In genomic region chr4:107930821-107931774, GRCh38 we compare ENCODE assay signal across 8 cellular contexts. TPM values are rescaled to one million over a fixed set of nuclear protein-coding genes. Genes with fewer than 3 reads are reported as not detected.
DNase-seq lines count a peak whose midpoint lies in the region; ATAC-seq and TF ChIP-seq lines count a peak whose summit lies in the region.

TSS of gene CYP2U1 (plus strand) at chr4:107931549. CDS start at chr4:107931644, 95 bp downstream.

- H3K9me3 Mint-ChIP-seq in dendritic cell treated with granulocyte-macrophage colony-stimulating factor and Interleukin-4, amounts not matched to agents 40 ng/mL and 50 ng/mL, for 4 days: no peaks in the 10 kb centered on the region

- intact Hi-C loops in dendritic cell treated with granulocyte-macrophage colony-stimulating factor and Interleukin-4, amounts not matched to agents 40 ng/mL and 50 ng/mL, for 4 days (cut with micrococcal nuclease): loop anchor here (5.0 kb wide), 1 partner anchor 56 kb away; the partner anchor contains the start of gene HADH
- intact Hi-C loops in lower leg skin (cut with DNase I; ENCODE audit: low total_unique reads): no loop called here

- peak within 1 kb of the TSS; percentile 76 for H3K4me3 Mint-ChIP-seq in dendritic cell treated with granulocyte-macrophage colony-stimulating factor and Interleukin-4, amounts not matched to agents 40 ng/mL and 50 ng/mL, for 4 days

- peak; percentile 85 for ATAC-seq in GM18870 (IDR thresholded peaks at IDR 0.05; ENCODE audit: unreplicated experiment)
- ATAC-seq in HG03103 (IDR thresholded peaks at IDR 0.05; ENCODE audit: low read depth, unreplicated experiment): peak; percentile 94

- H3K27ac Mint-ChIP-seq in dendritic cell treated with granulocyte-macrophage colony-stimulating factor and Interleukin-4, amounts not matched to agents 40 ng/mL and 50 ng/mL, for 4 days: peak within 1 kb of the TSS; percentile 72

- 1 to 4% methylated on average over 33 to 41 of the region's 78 CpGs for WGBS in lower leg skin, 2 donors

- TF ChIP-seq CTCF in lower leg skin (IDR thresholded peaks at IDR 0.05): no peak

- H3K4me1 Mint-ChIP-seq in dendritic cell treated with granulocyte-macrophage colony-stimulating factor and Interleukin-4, amounts not matched to agents 40 ng/mL and 50 ng/mL, for 4 days (ENCODE audit: low read depth): peaks cover 23% of the 10 kb centered on the region

- no peak for TF ChIP-seq POLR2A in lower leg skin (IDR thresholded peaks at IDR 0.05)

- peak; percentile 93 for DNase-seq in AG08396 (ENCODE audit: low spot score)
- DNase-seq in NCI-H510A treated with DMSO at 0.1 percent for 48 hours (lab: John Stamatoyannopoulos, UW): peak; percentile 44
- peak; percentile 44 to 62 for DNase-seq in activated CD4-positive, alpha-beta T cell treated with anti-CD3 and anti-CD28 coated beads, Interleukin-2, amount 50 U/mL, for 24 hours (ENCODE audit: low read depth in 1 of 2, low spot score in 1 of 2)
- peak; percentile 78 to 97 for DNase-seq in lower leg skin (ENCODE audit: low spot score in 2 of 2)
- DNase-seq in stimulated activated CD4-positive, alpha-beta T cell treated with anti-CD3 and anti-CD28 coated beads, Interleukin-4, amount 100 ng/mL, for 4 hours: peak; percentile 73 to 78

- H3K36me3 Mint-ChIP-seq in dendritic cell treated with granulocyte-macrophage colony-stimulating factor and Interleukin-4, amounts not matched to agents 40 ng/mL and 50 ng/mL, for 4 days (ENCODE audit: low read depth): no peaks in the 10 kb centered on the region

- peak within 1 kb of the TSS; percentile 66 for H3K4me3 ChIP-seq in lower leg skin (ENCODE audit: low read depth, poor library complexity, severe bottlenecking)

- H3K27me3 Mint-ChIP-seq in dendritic cell treated with granulocyte-macrophage colony-stimulating factor and Interleukin-4, amounts not matched to agents 40 ng/mL and 50 ng/mL, for 4 days: peaks cover 18% of the 10 kb centered on the region

RNA-seq across cellular contexts. Expression of gene CYP2U1, which starts in this region (rescaled TPM):
- total RNA-seq in lower leg skin: 1 to 10 TPM; 2.2 to 5.8 (median 4.8) TPM

Comparison
In these comparisons a context has a peak if more than half of its experiments do, and no peak if none do; other contexts are left out.
1. Peak in every context shown above with its lines: DNase-seq, ATAC-seq and H3K4me3 ChIP-seq.